ENCODE assay signal across 8 cellular contexts in the genomic region with DNA sequence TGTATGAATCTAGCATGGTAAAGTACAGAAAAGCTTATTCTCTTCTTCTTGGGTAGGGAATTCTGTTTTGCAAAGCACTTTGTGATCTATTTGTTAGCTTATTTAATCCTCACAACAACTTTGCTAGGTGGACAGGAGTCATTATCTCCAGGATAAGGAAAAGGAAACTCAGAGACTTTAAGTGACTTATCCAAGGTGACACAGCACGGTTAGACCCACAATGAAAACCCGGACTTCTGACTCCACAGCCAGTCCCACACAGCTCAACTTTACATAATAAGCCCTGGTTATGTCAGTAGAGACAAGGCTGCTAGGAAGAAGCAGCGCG. TPM values are rescaled to one million over a fixed set of nuclear protein-coding genes. Genes with fewer than 3 reads are reported as not detected.
DNase-seq lines count a peak whose midpoint lies in the region; ATAC-seq and TF ChIP-seq lines count a peak whose summit lies in the region.

No MANE protein-coding gene starts in this region.

- BruUV-seq in mammary epithelial cell (replicated peaks; lab: Mats Ljungman, UMichigan): no TSS peak

- no peak for TF ChIP-seq POLR2A in vagina (IDR thresholded peaks at IDR 0.05)

- WGBS in mammary epithelial cell (ENCODE audit: low coverage, missing lambda C conversion rate): 0% methylated on average over 2 of the region's 4 CpGs

- H3K4me3 Mint-ChIP-seq in natural killer cell: peak overlapping the region; percentile 95
- H3K4me3 Mint-ChIP-seq in natural killer cell treated with Interleukin-12 subunit alpha and Interleukin-12 subunit beta and Interleukin-15 and Interleukin-18, amount 100 ng/mL, for 72 hours: no peak overlapping the region
- H3K4me3 Mint-ChIP-seq in mesothelial cell of epicardium: peak overlapping the region; percentile 87

- peaks cover 36% of the 10 kb centered on the region for H3K79me2 ChIP-seq in mammary epithelial cell (ENCODE audit: insufficient read depth, low read length)

- H3K27ac ChIP-seq in mammary epithelial cell (ENCODE audit: insufficient read depth, low read depth, low read length): peak overlapping the region; percentile 81
- H3K27ac ChIP-seq in vagina: peak overlapping the region; percentile 97

- H3K4me3 ChIP-seq in mammary epithelial cell (replicated peaks in 1 of 3; ENCODE audit: insufficient read depth in 1 of 3, low read depth in 2 of 3, low read length in 3 of 3): peak overlapping the region; percentile 55 to 77 (median 71)
- peak overlapping the region; percentile 79 to 83 for H3K4me3 ChIP-seq in vagina

- H3K27me3 ChIP-seq in mammary epithelial cell (ENCODE audit: insufficient read depth, low read length): no peaks in the 10 kb centered on the region
- H3K27me3 ChIP-seq in vagina: no peaks in the 10 kb centered on the region

- H3K27me3 Mint-ChIP-seq in natural killer cell (ENCODE audit: low read depth in 2 of 2) (peaks cover 13 to 18% of the 10 kb centered on the region in 2 donors), mesothelial cell of epicardium (ENCODE audit: low read depth) (no peaks in the 10 kb centered on the region)
- peaks cover 10 to 19% of the 10 kb centered on the region in 2 donors for H3K27me3 Mint-ChIP-seq in natural killer cell treated with Interleukin-12 subunit alpha and Interleukin-12 subunit beta and Interleukin-15 and Interleukin-18, amount 100 ng/mL, for 72 hours

- H3K9me3 Mint-ChIP-seq in natural killer cell: no peaks in the 10 kb centered on the region
- H3K9me3 Mint-ChIP-seq in natural killer cell treated with Interleukin-12 subunit alpha and Interleukin-12 subunit beta and Interleukin-15 and Interleukin-18, amount 100 ng/mL, for 72 hours: no peaks in the 10 kb centered on the region
- no peaks in the 10 kb centered on the region for H3K9me3 Mint-ChIP-seq in mesothelial cell of epicardium

- H3K9ac ChIP-seq in mammary epithelial cell (ENCODE audit: insufficient read depth, low read length): peak overlapping the region; percentile 93

- H3K4me1 Mint-ChIP-seq in natural killer cell: peaks cover 6 to 11% of the 10 kb centered on the region in 2 donors
- peaks cover 10 to 14% of the 10 kb centered on the region in 2 donors for H3K4me1 Mint-ChIP-seq in natural killer cell treated with Interleukin-12 subunit alpha and Interleukin-12 subunit beta and Interleukin-15 and Interleukin-18, amount 100 ng/mL, for 72 hours (ENCODE audit: low read depth in 2 of 2)
- H3K4me1 Mint-ChIP-seq in mesothelial cell of epicardium: peaks cover 7% of the 10 kb centered on the region

- peak overlapping the region; percentile 82 for H3K4me2 ChIP-seq in mammary epithelial cell (ENCODE audit: insufficient read depth, low read depth, low read length)

- dilution Hi-C loops in mammary epithelial cell (cut with HindIII; ENCODE audit: low sequenced_read_pairs): no loop called here

- TF ChIP-seq CTCF in natural killer cell (IDR thresholded peaks at IDR 0.05) (no peak), mammary epithelial cell (conservative IDR thresholded peaks at IDR 0.05 in 1 of 2, IDR thresholded peaks at IDR 0.05 in 1 of 2; ENCODE audit: extremely low read depth in 1 of 2, insufficient read depth in 1 of 2, low read depth in 1 of 2, low read length in 2 of 2) (no peak), mesothelial cell of epicardium (IDR thresholded peaks at IDR 0.05; ENCODE audit: unreplicated experiment) (no peak), vagina (IDR thresholded peaks at IDR 0.05) (no peak)

- CTCF ChIA-PET in mammary epithelial cell (lab: Charles Lee; ENCODE audit: low non-redundant PET): interaction anchor here (0.6 kb wide), 2 partner anchors 174 to 179 kb away, joined by 3 to 4 read pairs; no protein-coding TSS in a partner anchor

- H3K4me1 ChIP-seq in mammary epithelial cell (ENCODE audit: insufficient read depth, low read length): no peaks in the 10 kb centered on the region
- H3K4me1 ChIP-seq in vagina: peaks cover 38% of the 10 kb centered on the region

- in situ Hi-C loops in mammary epithelial cell (cut with MboI; ENCODE audit: low sequenced_read_pairs in 2 of 2): no loop called here

- no peaks in the 10 kb centered on the region for H3K9me3 ChIP-seq in mammary epithelial cell (replicated peaks; ENCODE audit: insufficient read depth, low read length)
- H3K9me3 ChIP-seq in vagina: no peaks in the 10 kb centered on the region

- peak overlapping the region; percentile 94 for H2AFZ ChIP-seq in mammary epithelial cell (ENCODE audit: low read depth, low read length)

- H4K20me1 ChIP-seq in mammary epithelial cell (ENCODE audit: insufficient read depth, low read length): no peaks in the 10 kb centered on the region

- H3K36me3 Mint-ChIP-seq in natural killer cell: no peaks in the 10 kb centered on the region
- H3K36me3 Mint-ChIP-seq in natural killer cell treated with Interleukin-12 subunit alpha and Interleukin-12 subunit beta and Interleukin-15 and Interleukin-18, amount 100 ng/mL, for 72 hours: peaks cover 4% of the 10 kb centered on the region
- peaks cover 2% of the 10 kb centered on the region for H3K36me3 Mint-ChIP-seq in mesothelial cell of epicardium

- intact Hi-C loops in natural killer cell (cut with micrococcal nuclease): loop anchor here (1.0 to 2.0 kb wide), 2 partner anchors 37 to 147 kb away; partner anchors contain the start of genes GTF2E1 and RABL3
- intact Hi-C loops in mammary epithelial cell (cut with micrococcal nuclease): loop anchor here (1.0 kb wide), 1 partner anchor 147 kb away; the partner anchor contains the start of genes GTF2E1 and RABL3
- intact Hi-C loops in vagina (cut with DNase I): loop anchor here (10.0 kb wide), 1 partner anchor 149 kb away; the partner anchor contains the start of genes GTF2E1 and RABL3

- H3K27ac Mint-ChIP-seq in natural killer cell (no peak overlapping the region), mesothelial cell of epicardium (peak overlapping the region; percentile 97)
- H3K27ac Mint-ChIP-seq in natural killer cell treated with Interleukin-12 subunit alpha and Interleukin-12 subunit beta and Interleukin-15 and Interleukin-18, amount 100 ng/mL, for 72 hours: no peak overlapping the region

- DNase-seq in natural killer cell (no peak), mammary epithelial cell (no peak), mesothelial cell of epicardium (ENCODE audit: low spot score in 2 of 2, unreplicated experiment in 2 of 2) (no peak), vagina (ENCODE audit: extremely low spot score in 2 of 2) (no peak), NCI-H345 treated with DMSO at 0.1 percent for 48 hours (lab: John Stamatoyannopoulos, UW; ENCODE audit: unreplicated experiment) (no peak), NCI-H187 treated with DMSO at 0.1 percent for 48 hours (lab: John Stamatoyannopoulos, UW) (no peak)
- DNase-seq in natural killer cell treated with Interleukin-12 subunit alpha and Interleukin-12 subunit beta and Interleukin-15 and Interleukin-18, amount 100 ng/mL, for 72 hours (ENCODE audit: low spot score): no peak

- no peak for ATAC-seq in natural killer cell
- no peak for ATAC-seq in natural killer cell treated with Interleukin-12 subunit alpha and Interleukin-12 subunit beta and Interleukin-15 and Interleukin-18, amount 100 ng/mL, for 72 hours
- no peak for ATAC-seq in HG03139 (IDR thresholded peaks at IDR 0.05; ENCODE audit: unreplicated experiment)

- peaks cover 14% of the 10 kb centered on the region for H3K36me3 ChIP-seq in mammary epithelial cell (ENCODE audit: insufficient read depth, low read length)
- H3K36me3 ChIP-seq in vagina: peaks cover 0 to 11% of the 10 kb centered on the region in 2 donors

RNA-seq across cellular contexts. Expression of gene NDUFB4, which starts 0.4 kb away (rescaled TPM):
- total RNA-seq in natural killer cell (10 to 100 TPM; 59.5 to 86.9 (median 65.2) TPM), mammary epithelial cell (10 to 100 TPM; 31.5 to 99.0 TPM), mesothelial cell of epicardium (103 to 108 TPM (median 103 TPM) in 3 replicates), vagina (82.5 TPM)
- 100 to 1,000 TPM in 1 of 2 donors, 10 to 100 TPM in 1; 54.4 to 102 TPM for total RNA-seq in natural killer cell treated with Interleukin-12 subunit alpha and Interleukin-12 subunit beta and Interleukin-15 and Interleukin-18, amount 100 ng/mL, for 72 hours
- 193 TPM for polyA plus RNA-seq in mammary epithelial cell
- 111 TPM for polyA minus RNA-seq in mammary epithelial cell
